ENCODE assay signal across 25 cellular contexts in genomic region chrX:41846714-41847113, GRCh38.
DNase-seq lines count a peak whose midpoint lies in the region; ATAC-seq, FAIRE-seq and TF ChIP-seq lines count a peak whose summit lies in the region.
"Had no signal": no experiment of that assay in that cellular context is flagged by ENCODE, and none has a peak within 500 bp of the region (broad histone marks: within the 10 kb centered on the region; RNA-seq: fewer than 3 reads in every experiment).

No MANE protein-coding gene starts in this region.

- TF ChIP-seq POLR2A in GM18505 (IDR thresholded peaks at IDR 0.05; ENCODE audit: borderline replicate concordance, extremely low read depth, insufficient read depth, insufficient read length): no peak

- DNase-seq in pancreas: no peak
- DNase-seq in Ammon's horn (ENCODE audit: low spot score): no peak
- DNase-seq in NCI-H1930 (lab: John Stamatoyannopoulos, UW): no peak
- DNase-seq: 8988T; AML-193; BE2C; C1 segment of cervical spinal cord; CD4-positive, alpha-beta memory T cell; CD4-positive, CD25-positive, alpha-beta regulatory T cell; CD8-positive, alpha-beta memory T cell; COR-L47; DMS 273 treated with DMSO at 0.1 percent for 48 hours; DMS153; DMS53; DMS79; DND-41; GF-D8 had no signal

- intact Hi-C loops in pancreas (cut with DNase I): no loop called here

- H3K27ac ChIP-seq in HEK293 (ENCODE audit: extremely low read depth, low read depth, low read length) (no peak overlapping the region), pancreas (no peak overlapping the region)
- H3K27ac ChIP-seq: A549, BLaER1 had no signal

- no peak for ATAC-seq in pancreas
- ATAC-seq in GM18505 (IDR thresholded peaks at IDR 0.05; ENCODE audit: unreplicated experiment): no peak
- ATAC-seq: A549 had no signal

- H3K4me3 ChIP-seq in HEK293 (ENCODE audit: low read depth, low read length) (no peak overlapping the region), pancreas (no peak overlapping the region)
- H3K4me3 ChIP-seq: A549, BLaER1 had no signal

- CTCF ChIA-PET in HEK293 (lab: Yijun Ruan, JAX): no interaction called here

- no peaks in the 10 kb centered on the region for H3K4me1 ChIP-seq in HEK293 (ENCODE audit: control insufficient read depth, insufficient read depth, low read length)
- no peaks in the 10 kb centered on the region for H3K4me1 ChIP-seq in pancreas
- H3K4me1 ChIP-seq: A549, BE2C, BLaER1 had no signal

- TF ChIP-seq CTCF in HEK293 (tag by site-specific recombination; IDR thresholded peaks at IDR 0.05): no peak
- no peak for TF ChIP-seq CTCF in pancreas (IDR thresholded peaks at IDR 0.05)

- POLR2A ChIA-PET in HEK293 (lab: Yijun Ruan, JAX): no interaction called here

- peaks cover 0 to 16% (median 2%) of the 10 kb centered on the region in 4 donors for H3K27me3 ChIP-seq in pancreas
- H3K27me3 ChIP-seq: BE2C had no signal

- H3K9me3 ChIP-seq in HEK293 (ENCODE audit: control insufficient read depth, insufficient read depth, low read depth, low read length) (no peaks in the 10 kb centered on the region; the same call in 1 of the 2 replicates), pancreas (peaks cover 0 to 4% (median 0%) of the 10 kb centered on the region in 4 donors)
- H3K9me3 ChIP-seq: BE2C had no signal

- H3K36me3 ChIP-seq in HEK293 (ENCODE audit: control insufficient read depth in 2 of 2, insufficient read depth in 1 of 2, low read length in 2 of 2) (peaks cover 10 to 12% of the 10 kb centered on the region in 2 experiments; a peak in 2 of 3 replicates), pancreas (no peaks in the 10 kb centered on the region)
- H3K36me3 ChIP-seq: BE2C had no signal

- whole genome bisulfite sequencing in pancreas, 2 donors: 77 to 95% methylated on average over 2 of the region's 2 CpGs

- FAIRE-seq in islet of Langerhans (lab: Jason Lieb, UNC) (peak; percentile 89), pancreas (lab: Jason Lieb, UNC) (peak; percentile 78)
- FAIRE-seq: G401.6, GM12891, GM18507 had no signal

TF ChIP-seq in HEK293, 187 proteins besides CTCF, POLR2A, EP300 and RAD21:
- TF ChIP-seq PRDM4 (tag by site-specific recombination; IDR thresholded peaks at IDR 0.05) (no peak), ZNF544 (tag by site-specific recombination; IDR thresholded peaks at IDR 0.05) (no peak), SP3 (tag by site-specific recombination; IDR thresholded peaks at IDR 0.05) (no peak), SETDB1 (IDR thresholded peaks at IDR 0.05; ENCODE audit: insufficient read length, low read length) (peak; percentile 91), ZNF239 (tag by site-specific recombination; IDR thresholded peaks at IDR 0.05) (no peak), ZNF19 (tag by site-specific recombination; IDR thresholded peaks at IDR 0.05; ENCODE audit: low read depth) (no peak), TRIM28 (IDR thresholded peaks at IDR 0.05; ENCODE audit: borderline replicate concordance, low read length) (0 out of 2 replicates have a peak, but pooled peaks have one; percentile 28), ELK4 (IDR thresholded peaks at IDR 0.05; ENCODE audit: borderline replicate concordance, low read depth, low read length) (no peak), ZNF660 (tag by site-specific recombination; IDR thresholded peaks at IDR 0.05) (no peak), ZSCAN18 (tag by site-specific recombination; IDR thresholded peaks at IDR 0.05) (no peak)
